14 cellular contexts compared by ENCODE assay signal in the genomic region with DNA sequence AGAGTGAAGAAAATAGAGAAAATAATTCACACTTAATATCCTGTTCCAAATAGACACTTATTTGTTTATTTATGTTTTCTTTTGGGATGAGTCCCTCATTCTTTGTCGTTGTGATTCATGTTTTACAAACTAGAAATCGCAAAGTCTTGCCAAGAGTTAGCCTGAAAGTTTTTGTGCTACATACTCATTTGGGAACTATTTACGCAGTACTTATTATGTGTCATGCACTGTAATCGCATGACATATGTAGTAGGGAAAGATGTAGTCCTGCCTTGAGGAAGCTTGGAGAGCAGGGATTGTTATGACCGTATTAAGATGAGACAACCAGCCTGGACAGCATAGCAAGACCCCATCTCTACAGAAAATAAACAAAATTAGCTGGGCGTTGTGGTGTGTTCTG.
"Had no signal": no experiment of that assay in that cellular context is flagged by ENCODE, and none has a peak within 500 bp of the region (broad histone marks: within the 10 kb centered on the region; RNA-seq: fewer than 3 reads in every experiment).

No MANE protein-coding gene starts in this region.

- H3K9me3 Mint-ChIP-seq: activated naive CD4-positive, alpha-beta T cell treated with anti-CD3 and anti-CD28 coated beads, Interleukin-2, amount 10 ng/mL, durations not matched to agents 7 days and 5 days; activated T-helper 2 cell treated with anti-CD3 and anti-CD28 coated beads, Interferon-gamma antibody, Interleukin-2, Interleukin-4, amounts not matched to agents 10 μg/mL and 5 μg/mL and 100 μg/mL, durations not matched to agents 14 hours and 24 hours and 36 hours; neural progenitor cell; T-helper 2 cell treated with Interferon-gamma antibody and Interleukin-4, amounts not matched to agents 5 μg/mL and 100 μg/mL, for 36 hours had no signal

- H3K36me3 Mint-ChIP-seq: activated naive CD4-positive, alpha-beta T cell treated with anti-CD3 and anti-CD28 coated beads, Interleukin-2, amount 10 ng/mL, durations not matched to agents 7 days and 5 days; neural progenitor cell had no signal

- ATAC-seq: activated CD4-positive, CD25-positive, alpha-beta regulatory T cell treated with anti-CD3 and anti-CD28 coated beads, Interleukin-2, amount 50 U/mL, for 24 hours; right cardiac atrium had no signal

- H3K4me1 ChIP-seq: esophagus muscularis mucosa, neural progenitor cell, upper lobe of left lung had no signal

- H3K36me3 ChIP-seq: esophagus muscularis mucosa, neural progenitor cell, upper lobe of left lung had no signal

- H3K4me1 Mint-ChIP-seq: activated naive CD4-positive, alpha-beta T cell treated with anti-CD3 and anti-CD28 coated beads, Interleukin-2, amount 10 ng/mL, durations not matched to agents 7 days and 5 days; neural progenitor cell had no signal

- H3K27ac Mint-ChIP-seq: activated naive CD4-positive, alpha-beta T cell treated with anti-CD3 and anti-CD28 coated beads, Interleukin-2, amount 10 ng/mL, durations not matched to agents 7 days and 5 days; activated T-helper 2 cell treated with anti-CD3 and anti-CD28 coated beads, Interferon-gamma antibody, Interleukin-2, Interleukin-4, amounts not matched to agents 10 μg/mL and 5 μg/mL and 100 μg/mL, durations not matched to agents 14 hours and 24 hours and 36 hours; neural progenitor cell; progenitor cell of endocrine pancreas; T-helper 2 cell treated with Interferon-gamma antibody and Interleukin-4, amounts not matched to agents 5 μg/mL and 100 μg/mL, for 36 hours had no signal

- H3K4me3 ChIP-seq: esophagus muscularis mucosa, neural progenitor cell, upper lobe of left lung had no signal

- DNase-seq: activated naive CD4-positive, alpha-beta T cell treated with anti-CD3 and anti-CD28 coated beads, Interleukin-2, amount 10 ng/mL, durations not matched to agents 7 days and 5 days; hypothalamus; kidney glomerular epithelial cell; right cardiac atrium; stimulated activated CD4-positive, alpha-beta T cell treated with anti-CD3 and anti-CD28 coated beads, Interleukin-1b, Interleukin-23, amount 100 ng/mL, for 48 hours; stimulated activated naive CD4-positive, alpha-beta T cell treated with Interleukin-2 at 50 U/mL for 16 hours; SW 1271; upper lobe of left lung had no signal

- H3K9me3 ChIP-seq: esophagus muscularis mucosa, upper lobe of left lung had no signal

- H3K27me3 Mint-ChIP-seq: activated naive CD4-positive, alpha-beta T cell treated with anti-CD3 and anti-CD28 coated beads, Interleukin-2, amount 10 ng/mL, durations not matched to agents 7 days and 5 days; progenitor cell of endocrine pancreas had no signal

- H3K4me3 Mint-ChIP-seq: activated naive CD4-positive, alpha-beta T cell treated with anti-CD3 and anti-CD28 coated beads, Interleukin-2, amount 10 ng/mL, durations not matched to agents 7 days and 5 days; neural progenitor cell; T-helper 2 cell treated with Interferon-gamma antibody and Interleukin-4, amounts not matched to agents 5 μg/mL and 100 μg/mL, for 36 hours had no signal
